14 cellular contexts compared by ENCODE assay signal in genomic region chr5:142096382-142096781, GRCh38. TPM values are rescaled to one million over a fixed set of nuclear protein-coding genes. Genes with fewer than 3 reads are reported as not detected.
DNase-seq lines count a peak whose midpoint lies in the region; ATAC-seq and TF ChIP-seq lines count a peak whose summit lies in the region.
"Had no signal": no experiment of that assay in that cellular context is flagged by ENCODE, and none has a peak within 500 bp of the region (broad histone marks: within the 10 kb centered on the region; RNA-seq: fewer than 3 reads in every experiment).

No MANE protein-coding gene starts in this region.

- H3K27me3 Mint-ChIP-seq in CD4-positive, CD25-positive, alpha-beta regulatory T cell: peaks cover 4% of the 10 kb centered on the region
- no peaks in the 10 kb centered on the region for H3K27me3 Mint-ChIP-seq in activated T-helper 17 cell treated with anti-CD3 and anti-CD28 coated beads, Interleukin-2, amount 50 U/mL, for 72 hours

- ATAC-seq in CD4-positive, CD25-positive, alpha-beta regulatory T cell (ENCODE audit: low read depth in 2 of 2): no peak
- ATAC-seq in activated T-helper 17 cell treated with anti-CD3 and anti-CD28 coated beads, Interleukin-2, amount 50 U/mL, for 72 hours (replicated peaks): no peak
- ATAC-seq in HG03175 (IDR thresholded peaks at IDR 0.05; ENCODE audit: unreplicated experiment): no peak

- DNase-seq in CD4-positive, CD25-positive, alpha-beta regulatory T cell: peak in 1 of 3 donors; percentile 48
- DNase-seq in fibroblast of pulmonary artery (ENCODE audit: low read depth) (peak; percentile 17), cerebellar nuclear complex (lab: John Stamatoyannopoulos, UW) (no peak), posterior vena cava (ENCODE audit: low spot score) (no peak)
- DNase-seq: dermis blood vessel endothelial cell, NCI-H2029, retina, SHP77 treated with DMSO at 0.1 percent for 48 hours had no signal

- peak overlapping the region; percentile 61 for H3K27ac ChIP-seq in C4-2B
- H3K27ac ChIP-seq in CD4-positive, CD25-positive, alpha-beta regulatory T cell (ENCODE audit: insufficient read depth, low read length, poor library complexity, severe bottlenecking): peak overlapping the region; percentile 90
- H3K27ac ChIP-seq: tibial nerve had no signal

- no peaks in the 10 kb centered on the region for H3K36me3 ChIP-seq in CD4-positive, CD25-positive, alpha-beta regulatory T cell (ENCODE audit: control insufficient read depth, insufficient read depth, low read length)
- H3K36me3 ChIP-seq: tibial nerve had no signal

- H3K9me3 Mint-ChIP-seq in CD4-positive, CD25-positive, alpha-beta regulatory T cell: no peaks in the 10 kb centered on the region
- peaks cover 2% of the 10 kb centered on the region for H3K9me3 Mint-ChIP-seq in activated T-helper 17 cell treated with anti-CD3 and anti-CD28 coated beads, Interleukin-2, amount 50 U/mL, for 72 hours
- H3K9me3 Mint-ChIP-seq: brain had no signal

- H3K4me3 Mint-ChIP-seq in CD4-positive, CD25-positive, alpha-beta regulatory T cell: no peak overlapping the region
- H3K4me3 Mint-ChIP-seq in activated T-helper 17 cell treated with anti-CD3 and anti-CD28 coated beads, Interleukin-2, amount 50 U/mL, for 72 hours: peak overlapping the region; percentile 85
- H3K4me3 Mint-ChIP-seq: brain had no signal

- no peaks in the 10 kb centered on the region for H3K9me3 ChIP-seq in CD4-positive, CD25-positive, alpha-beta regulatory T cell (ENCODE audit: control insufficient read depth in 2 of 2, low read length in 2 of 2)
- H3K9me3 ChIP-seq: tibial nerve had no signal

- peak overlapping the region; percentile 14 to 97 (median 86) for H3K27ac Mint-ChIP-seq in CD4-positive, CD25-positive, alpha-beta regulatory T cell
- peak overlapping the region; percentile 99 for H3K27ac Mint-ChIP-seq in activated T-helper 17 cell treated with anti-CD3 and anti-CD28 coated beads, Interleukin-2, amount 50 U/mL, for 72 hours
- H3K27ac Mint-ChIP-seq: brain had no signal

- intact Hi-C loops in posterior vena cava (cut with DNase I): no loop called here

- TF ChIP-seq CTCF in C4-2B (conservative IDR thresholded peaks at IDR 0.05): no peak
- TF ChIP-seq CTCF in fibroblast of pulmonary artery (IDR thresholded peaks at IDR 0.05; ENCODE audit: low read length, missing control alignments): no peak

- peaks cover 26% of the 10 kb centered on the region for H3K4me1 ChIP-seq in CD4-positive, CD25-positive, alpha-beta regulatory T cell (ENCODE audit: control insufficient read depth, insufficient read depth, low read length, poor library complexity, severe bottlenecking)

- no peaks in the 10 kb centered on the region for H3K27me3 ChIP-seq in CD4-positive, CD25-positive, alpha-beta regulatory T cell (ENCODE audit: control insufficient read depth, insufficient read depth, low read length)
- H3K27me3 ChIP-seq: tibial nerve had no signal

- peaks cover 0 to 65% (median 38%) of the 10 kb centered on the region in 4 donors for H3K4me1 Mint-ChIP-seq in CD4-positive, CD25-positive, alpha-beta regulatory T cell
- peaks cover 28% of the 10 kb centered on the region for H3K4me1 Mint-ChIP-seq in activated T-helper 17 cell treated with anti-CD3 and anti-CD28 coated beads, Interleukin-2, amount 50 U/mL, for 72 hours
- H3K4me1 Mint-ChIP-seq: brain had no signal

- H3K4me3 ChIP-seq in CD4-positive, CD25-positive, alpha-beta regulatory T cell (ENCODE audit: low read depth, low read length): no peak overlapping the region
- no peak overlapping the region for H3K4me3 ChIP-seq in fibroblast of pulmonary artery (replicated peaks; ENCODE audit: low read depth, low read length)
- H3K4me3 ChIP-seq: lung, tibial nerve had no signal

- H3K36me3 Mint-ChIP-seq in CD4-positive, CD25-positive, alpha-beta regulatory T cell: no peaks in the 10 kb centered on the region
- peaks cover 11% of the 10 kb centered on the region for H3K36me3 Mint-ChIP-seq in activated T-helper 17 cell treated with anti-CD3 and anti-CD28 coated beads, Interleukin-2, amount 50 U/mL, for 72 hours (ENCODE audit: low read depth)
- H3K36me3 Mint-ChIP-seq: brain had no signal

RNA-seq across cellular contexts. Expression of gene NDFIP1, which starts 12.2 kb away (rescaled TPM):
- 109 TPM for total RNA-seq in CD4-positive, CD25-positive, alpha-beta regulatory T cell
- 10 to 100 TPM; 68.2 to 89.3 (median 78.6) TPM for polyA plus RNA-seq in CD4-positive, CD25-positive, alpha-beta regulatory T cell
- 100 to 1,000 TPM in 1 of 2 donors, 10 to 100 TPM in 1; 35.0 to 101 TPM for total RNA-seq in activated T-helper 17 cell treated with anti-CD3 and anti-CD28 coated beads, Interleukin-2, amount 50 U/mL, for 72 hours
- total RNA-seq in posterior vena cava: 10 to 100 TPM; 78.5 to 81.0 TPM
